ENCODE assay signal across 11 cellular contexts in the genomic region with DNA sequence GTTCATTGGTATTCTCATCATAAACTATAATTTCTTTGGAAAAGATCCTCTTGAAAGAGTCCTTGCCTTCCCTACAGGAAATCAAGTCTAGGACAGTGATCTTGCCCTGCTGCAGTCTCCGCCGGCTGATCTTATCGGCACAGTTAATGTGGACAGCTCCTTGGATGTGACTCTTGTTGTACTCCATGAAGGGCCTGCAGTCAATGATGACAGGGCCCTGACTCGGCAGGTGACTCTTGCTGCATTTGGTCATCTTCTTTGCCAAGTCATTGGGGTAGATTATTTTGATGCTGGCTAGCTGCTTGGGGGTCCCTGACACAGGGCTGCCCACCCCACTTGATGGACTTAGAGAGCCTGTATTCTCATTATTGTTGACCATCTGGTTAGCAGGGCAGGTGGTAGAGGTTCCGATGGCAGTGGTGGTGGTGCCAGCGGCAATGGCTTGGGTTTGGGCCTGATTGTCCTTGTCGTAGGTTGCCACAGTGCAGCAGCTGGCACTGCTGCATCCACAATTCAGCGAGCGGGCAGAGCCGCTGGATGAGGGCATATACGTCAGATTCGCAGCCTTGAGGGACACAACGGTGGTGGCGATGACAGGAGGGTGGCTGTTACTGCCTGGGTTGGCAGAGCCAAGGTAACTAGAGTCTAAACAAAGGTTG. TPM values are rescaled to one million over a fixed set of nuclear protein-coding genes. Genes with fewer than 3 reads are reported as not detected.
DNase-seq lines count a peak whose midpoint lies in the region; ATAC-seq and TF ChIP-seq lines count a peak whose summit lies in the region.
"Had no signal": no experiment of that assay in that cellular context is flagged by ENCODE, and none has a peak within 500 bp of the region (broad histone marks: within the 10 kb centered on the region; RNA-seq: fewer than 3 reads in every experiment).

No MANE protein-coding gene starts in this region.

- H3K36me3 Mint-ChIP-seq in activated CD4-positive, alpha-beta memory T cell treated with anti-CD3 and anti-CD28 coated beads, Interleukin-2, amount 10 ng/mL, durations not matched to agents 7 days and 5 days (ENCODE audit: low read depth): peaks cover 7% of the 10 kb centered on the region
- peaks cover 32% of the 10 kb centered on the region for H3K36me3 Mint-ChIP-seq in activated CD4-positive, alpha-beta memory T cell treated with anti-CD3 and anti-CD28 coated beads for 36 hours
- H3K36me3 Mint-ChIP-seq in T-helper 1 cell treated with Interleukin-12 subunit alpha and Interleukin-12 subunit beta and Interleukin-4 antibody, amounts not matched to agents 30 μg/mL and 1 μg/mL, for 36 hours (ENCODE audit: low read depth): peaks cover 44% of the 10 kb centered on the region

- CTCF ChIA-PET in activated CD4-positive, alpha-beta memory T cell treated with anti-CD3 and anti-CD28 coated beads, Interleukin-2, amount 10 ng/mL, durations not matched to agents 7 days and 5 days (lab: Charles Lee): interaction anchor here (1.3 to 4.8 kb wide), 2 partner anchors 15 to 28 kb away, joined by 4 to 82 read pairs; no protein-coding TSS in a partner anchor
- CTCF ChIA-PET in activated CD4-positive, alpha-beta memory T cell treated with anti-CD3 and anti-CD28 coated beads for 36 hours (lab: Charles Lee): no interaction called here

- no peaks in the 10 kb centered on the region for H3F3A ChIP-seq in smooth muscle cell (ENCODE audit: low read depth)

- no peaks in the 10 kb centered on the region for H3K27me3 Mint-ChIP-seq in activated CD4-positive, alpha-beta memory T cell treated with anti-CD3 and anti-CD28 coated beads, Interleukin-2, amount 10 ng/mL, durations not matched to agents 7 days and 5 days
- no peaks in the 10 kb centered on the region for H3K27me3 Mint-ChIP-seq in activated CD4-positive, alpha-beta memory T cell treated with anti-CD3 and anti-CD28 coated beads for 36 hours
- H3K27me3 Mint-ChIP-seq in T-helper 1 cell treated with Interleukin-12 subunit alpha and Interleukin-12 subunit beta and Interleukin-4 antibody, amounts not matched to agents 30 μg/mL and 1 μg/mL, for 36 hours (ENCODE audit: low read depth): no peaks in the 10 kb centered on the region

- H3K9me3 ChIP-seq in smooth muscle cell (replicated peaks; ENCODE audit: low read depth) (no peaks in the 10 kb centered on the region), heart left ventricle (no peaks in the 10 kb centered on the region)
- H3K9me3 ChIP-seq: upper lobe of left lung had no signal

- POLR2A ChIA-PET in activated CD4-positive, alpha-beta memory T cell treated with anti-CD3 and anti-CD28 coated beads, Interleukin-2, amount 10 ng/mL, durations not matched to agents 7 days and 5 days (lab: Charles Lee): interaction anchor here (5.8 to 7.7 kb wide), 3 partner anchors 13 to 89 kb away, joined by 85 to 299 read pairs (median 174); no protein-coding TSS in a partner anchor
- POLR2A ChIA-PET in activated CD4-positive, alpha-beta memory T cell treated with anti-CD3 and anti-CD28 coated beads for 36 hours (lab: Charles Lee): interaction anchor here (3.2 kb wide), 1 partner anchor 30 kb away, joined by 49 read pairs; no protein-coding TSS in a partner anchor

- peak overlapping the region; percentile 5 for H3K4me3 Mint-ChIP-seq in activated CD4-positive, alpha-beta memory T cell treated with anti-CD3 and anti-CD28 coated beads, Interleukin-2, amount 10 ng/mL, durations not matched to agents 7 days and 5 days
- no peak overlapping the region for H3K4me3 Mint-ChIP-seq in activated CD4-positive, alpha-beta memory T cell treated with anti-CD3 and anti-CD28 coated beads for 36 hours
- H3K4me3 Mint-ChIP-seq in T-helper 1 cell treated with Interleukin-12 subunit alpha and Interleukin-12 subunit beta and Interleukin-4 antibody, amounts not matched to agents 30 μg/mL and 1 μg/mL, for 36 hours: peak overlapping the region; percentile 49

- H3K4me1 Mint-ChIP-seq in activated CD4-positive, alpha-beta memory T cell treated with anti-CD3 and anti-CD28 coated beads, Interleukin-2, amount 10 ng/mL, durations not matched to agents 7 days and 5 days: peaks cover 28% of the 10 kb centered on the region
- peaks cover 52% of the 10 kb centered on the region for H3K4me1 Mint-ChIP-seq in activated CD4-positive, alpha-beta memory T cell treated with anti-CD3 and anti-CD28 coated beads for 36 hours (ENCODE audit: low read depth)
- peaks cover 56% of the 10 kb centered on the region for H3K4me1 Mint-ChIP-seq in T-helper 1 cell treated with Interleukin-12 subunit alpha and Interleukin-12 subunit beta and Interleukin-4 antibody, amounts not matched to agents 30 μg/mL and 1 μg/mL, for 36 hours (ENCODE audit: low read depth)

- no peak overlapping the region for H3K27ac ChIP-seq in smooth muscle cell (ENCODE audit: low read depth)
- H3K27ac ChIP-seq in heart left ventricle: no peak overlapping the region
- H3K27ac ChIP-seq: upper lobe of left lung had no signal

- H3K27me3 ChIP-seq in smooth muscle cell (ENCODE audit: low read depth) (no peaks in the 10 kb centered on the region), heart left ventricle (no peaks in the 10 kb centered on the region)
- H3K27me3 ChIP-seq: upper lobe of left lung had no signal

- peaks cover 76% of the 10 kb centered on the region for H4K20me1 ChIP-seq in smooth muscle cell (ENCODE audit: low read depth)

- peaks cover 22% of the 10 kb centered on the region for H3K4me1 ChIP-seq in smooth muscle cell (ENCODE audit: low read depth)
- peaks cover 0 to 64% (median 21%) of the 10 kb centered on the region in 12 donors for H3K4me1 ChIP-seq in heart left ventricle

- H3K79me2 ChIP-seq in smooth muscle cell (ENCODE audit: low read depth): peaks cover 76% of the 10 kb centered on the region

- peaks cover 7% of the 10 kb centered on the region for H3K36me3 ChIP-seq in smooth muscle cell (ENCODE audit: low read depth)
- peaks cover 0 to 22% (median 0%) of the 10 kb centered on the region in 9 donors for H3K36me3 ChIP-seq in heart left ventricle

- peak overlapping the region; percentile 90 for H3K4me3 ChIP-seq in smooth muscle cell
- H3K4me3 ChIP-seq in heart left ventricle: no peak overlapping the region

- 92% methylated on average over 14 of the region's 14 CpGs for WGBS in smooth muscle cell (ENCODE audit: low lambda C conversion rate)
- 87 to 91% (median 89%) methylated on average over 14 of the region's 14 CpGs for WGBS in heart left ventricle, 4 donors

- H3K9me3 Mint-ChIP-seq in activated CD4-positive, alpha-beta memory T cell treated with anti-CD3 and anti-CD28 coated beads, Interleukin-2, amount 10 ng/mL, durations not matched to agents 7 days and 5 days: no peaks in the 10 kb centered on the region
- no peaks in the 10 kb centered on the region for H3K9me3 Mint-ChIP-seq in activated CD4-positive, alpha-beta memory T cell treated with anti-CD3 and anti-CD28 coated beads for 36 hours
- H3K9me3 Mint-ChIP-seq in T-helper 1 cell treated with Interleukin-12 subunit alpha and Interleukin-12 subunit beta and Interleukin-4 antibody, amounts not matched to agents 30 μg/mL and 1 μg/mL, for 36 hours: no peaks in the 10 kb centered on the region

- no peak for ATAC-seq in heart left ventricle

- TF ChIP-seq CTCF in smooth muscle cell (IDR thresholded peaks at IDR 0.05; ENCODE audit: borderline replicate concordance, insufficient read depth, poor library complexity, severe bottlenecking): no peak
- TF ChIP-seq CTCF in heart left ventricle (IDR thresholded peaks at IDR 0.05): no peak

- H3K4me2 ChIP-seq in smooth muscle cell: peak overlapping the region; percentile 88

- H3K27ac Mint-ChIP-seq in activated CD4-positive, alpha-beta memory T cell treated with anti-CD3 and anti-CD28 coated beads, Interleukin-2, amount 10 ng/mL, durations not matched to agents 7 days and 5 days: no peak overlapping the region
- H3K27ac Mint-ChIP-seq in activated CD4-positive, alpha-beta memory T cell treated with anti-CD3 and anti-CD28 coated beads for 36 hours: no peak overlapping the region
- no peak overlapping the region for H3K27ac Mint-ChIP-seq in T-helper 1 cell treated with Interleukin-12 subunit alpha and Interleukin-12 subunit beta and Interleukin-4 antibody, amounts not matched to agents 30 μg/mL and 1 μg/mL, for 36 hours

- no peak overlapping the region for H3K9ac ChIP-seq in smooth muscle cell (ENCODE audit: low read depth)

- no peak for TF ChIP-seq POLR2A in heart left ventricle (IDR thresholded peaks at IDR 0.05)

- intact Hi-C loops in activated CD4-positive, alpha-beta memory T cell treated with anti-CD3 and anti-CD28 coated beads for 36 hours (cut with micrococcal nuclease): no loop called here
- intact Hi-C loops in heart left ventricle (cut with DNase I): loop anchor here in 1 of 10 donors (10.0 kb wide), 1 partner anchor 716 kb away; no protein-coding TSS in a partner anchor

- no peak for DNase-seq in activated CD4-positive, alpha-beta memory T cell treated with anti-CD3 and anti-CD28 coated beads, Interleukin-2, amount 10 ng/mL, durations not matched to agents 7 days and 5 days
- no peak for DNase-seq in activated CD4-positive, alpha-beta memory T cell treated with anti-CD3 and anti-CD28 coated beads for 36 hours
- DNase-seq in kidney tubule cell (ENCODE audit: low spot score): peak; percentile 39
- DNase-seq in smooth muscle cell (lab: John Stamatoyannopoulos, UW; ENCODE audit: unreplicated experiment): no peak
- DNase-seq in NCI-H526 (lab: John Stamatoyannopoulos, UW): no peak
- no peak for DNase-seq in RPMI8226
- DNase-seq in heart left ventricle: no peak
- DNase-seq: activated gamma-delta T cell treated with Interleukin-2 at 50 U/mL for 16 hours, DMS79 treated with DMSO at 0.1 percent for 48 hours had no signal

- H2AFZ ChIP-seq in smooth muscle cell (ENCODE audit: low read depth): no peak overlapping the region

RNA-seq across cellular contexts. Expression of gene DUSP10, which starts 2.7 kb away (rescaled TPM):
- 10 to 100 TPM; 18.8 to 20.5 TPM for total RNA-seq in activated CD4-positive, alpha-beta memory T cell treated with anti-CD3 and anti-CD28 coated beads, Interleukin-2, amount 10 ng/mL, durations not matched to agents 7 days and 5 days
- total RNA-seq in activated CD4-positive, alpha-beta memory T cell treated with anti-CD3 and anti-CD28 coated beads for 36 hours: 1 to 10 TPM; 8.8 to 8.9 TPM
- total RNA-seq in smooth muscle cell (78.2 and 104 TPM in 2 replicates), heart left ventricle (1 to 10 TPM; 2.8 to 7.1 (median 4.4) TPM)
- polyA plus RNA-seq in smooth muscle cell (49.7 and 56.8 TPM in 2 replicates), heart left ventricle (1 to 10 TPM; 2.2 to 2.7 TPM)
